In the genomic region with DNA sequence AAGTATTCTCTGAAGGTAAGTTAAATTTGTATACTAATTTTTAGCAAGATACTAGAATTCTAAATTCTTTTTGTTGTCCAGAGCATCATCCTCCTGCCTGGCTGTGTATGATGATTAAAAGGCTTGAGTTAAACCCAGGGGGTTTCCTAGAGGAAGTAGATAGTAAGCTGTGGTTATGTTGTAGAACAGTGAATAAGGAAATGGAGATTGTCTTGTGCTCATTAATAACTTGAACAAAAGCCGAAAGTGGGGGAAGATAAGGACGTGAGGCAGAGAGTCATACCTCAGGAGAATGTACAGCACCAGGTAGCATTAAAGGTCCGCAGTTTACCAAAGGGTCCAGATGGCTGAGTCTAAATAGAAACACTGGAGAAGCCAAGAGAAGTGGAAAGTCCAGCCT, we compare ENCODE assay signal across 11 cellular contexts. TPM values are rescaled to one million over a fixed set of nuclear protein-coding genes. Genes with fewer than 3 reads are reported as not detected.
A peak's percentile ranks its signal among the peaks of the same experiment; 100 is the strongest.
DNase-seq lines count a peak whose midpoint lies in the region; ATAC-seq, FAIRE-seq and TF ChIP-seq lines count a peak whose summit lies in the region.
"Had no signal": no experiment of that assay in that cellular context is flagged by ENCODE, and none has a peak within 500 bp of the region (broad histone marks: within the 10 kb centered on the region; RNA-seq: fewer than 3 reads in every experiment).

No MANE protein-coding gene starts in this region.

- peak; percentile 66 for ATAC-seq in GM21515 (IDR thresholded peaks at IDR 0.05; ENCODE audit: unreplicated experiment)
- no peak for ATAC-seq in SK-N-SH treated with all-trans-retinoic acid at 6 μM for 48 hours

- FAIRE-seq in GM12891 (lab: Jason Lieb, UNC), result peak; percentile 56
- FAIRE-seq: pancreas, TTC549 had no signal

- no peak for TF ChIP-seq POLR2A in GM12891 (IDR thresholded peaks at IDR 0.05; ENCODE audit: low read depth, low read length)

- DNase-seq in GM12891 (ENCODE audit: insufficient read length, low spot score) (no peak), MV-4-11 (lab: John Stamatoyannopoulos, UW) (peak; percentile 79), cerebellum (ENCODE audit: low spot score) (peak; percentile 43), NCI-H2029 (lab: John Stamatoyannopoulos, UW) (no peak)
- DNase-seq in stimulated activated CD4-positive, alpha-beta T cell treated with anti-CD3 and anti-CD28 coated beads, Interleukin-4, amount 100 ng/mL, for 1 hour, result no peak
- no peak for DNase-seq in NK-92 treated with Interleukin-12 subunit alpha and Interleukin-12 subunit beta, amount 100 ng/mL, for 24 hours (lab: John Stamatoyannopoulos, UW)
- DNase-seq: DND-41, pancreas had no signal

TF ChIP-seq in GM12891, 5 proteins besides CTCF, POLR2A, EP300 and RAD21:
- TF ChIP-seq PAX5 (IDR thresholded peaks at IDR 0.05; ENCODE audit: insufficient read depth, low read length, severe bottlenecking), result no peak
- TF ChIP-seq SPI1 (IDR thresholded peaks at IDR 0.05; ENCODE audit: low read depth, low read length), result peak; percentile 84
- TF ChIP-seq POU2F2 (IDR thresholded peaks at IDR 0.05; ENCODE audit: low read depth, low read length), result no peak

TF ChIP-seq in SK-N-SH treated with all-trans-retinoic acid at 6 μM for 48 hours, 23 proteins besides CTCF, POLR2A, EP300 and RAD21:
- TF ChIP-seq CREB5 (CRISPR knock-in tag; IDR thresholded peaks at IDR 0.05; ENCODE audit: low read depth), result no peak
- TF ChIP-seq CSDC2 (CRISPR knock-in tag; IDR thresholded peaks at IDR 0.05), result no peak
- no peak for TF ChIP-seq ZNF565 (CRISPR knock-in tag; conservative IDR thresholded peaks at IDR 0.05; ENCODE audit: low read depth)
TF ChIP-seq in SK-N-SH treated with all-trans-retinoic acid at 6 μM for 48 hours: peak in this region for 0.

RNA-seq across cellular contexts. Expression of gene CKB, which starts 42.0 kb away (rescaled TPM):
- 44.2 TPM for polyA plus RNA-seq in GM12891 (2012; ENCODE audit: low read depth, missing spikeins)
- 155 TPM for total RNA-seq in cerebellum

RNA-seq across cellular contexts. Expression of gene TRMT61A, which starts 48.4 kb away (rescaled TPM):
- 5.1 TPM for polyA plus RNA-seq in GM12891 (2012; ENCODE audit: low read depth, missing spikeins)
- total RNA-seq in cerebellum, result 5.1 TPM

Comparison
In these comparisons a context has a peak if more than half of its experiments do, and no peak if none do; other contexts are left out.
1. DNase-seq: peak in MV-4-11 (single experiment) and cerebellum (single experiment); none in GM12891 (single experiment), stimulated activated CD4-positive, alpha-beta T cell treated with anti-CD3 and anti-CD28 coated beads, Interleukin-4, amount 100 ng/mL, for 1 hour (single experiment), NCI-H2029 (single experiment) and NK-92 treated with Interleukin-12 subunit alpha and Interleukin-12 subunit beta, amount 100 ng/mL, for 24 hours (single experiment).